ENCODE assay signal across 1 cellular context in the genomic region with DNA sequence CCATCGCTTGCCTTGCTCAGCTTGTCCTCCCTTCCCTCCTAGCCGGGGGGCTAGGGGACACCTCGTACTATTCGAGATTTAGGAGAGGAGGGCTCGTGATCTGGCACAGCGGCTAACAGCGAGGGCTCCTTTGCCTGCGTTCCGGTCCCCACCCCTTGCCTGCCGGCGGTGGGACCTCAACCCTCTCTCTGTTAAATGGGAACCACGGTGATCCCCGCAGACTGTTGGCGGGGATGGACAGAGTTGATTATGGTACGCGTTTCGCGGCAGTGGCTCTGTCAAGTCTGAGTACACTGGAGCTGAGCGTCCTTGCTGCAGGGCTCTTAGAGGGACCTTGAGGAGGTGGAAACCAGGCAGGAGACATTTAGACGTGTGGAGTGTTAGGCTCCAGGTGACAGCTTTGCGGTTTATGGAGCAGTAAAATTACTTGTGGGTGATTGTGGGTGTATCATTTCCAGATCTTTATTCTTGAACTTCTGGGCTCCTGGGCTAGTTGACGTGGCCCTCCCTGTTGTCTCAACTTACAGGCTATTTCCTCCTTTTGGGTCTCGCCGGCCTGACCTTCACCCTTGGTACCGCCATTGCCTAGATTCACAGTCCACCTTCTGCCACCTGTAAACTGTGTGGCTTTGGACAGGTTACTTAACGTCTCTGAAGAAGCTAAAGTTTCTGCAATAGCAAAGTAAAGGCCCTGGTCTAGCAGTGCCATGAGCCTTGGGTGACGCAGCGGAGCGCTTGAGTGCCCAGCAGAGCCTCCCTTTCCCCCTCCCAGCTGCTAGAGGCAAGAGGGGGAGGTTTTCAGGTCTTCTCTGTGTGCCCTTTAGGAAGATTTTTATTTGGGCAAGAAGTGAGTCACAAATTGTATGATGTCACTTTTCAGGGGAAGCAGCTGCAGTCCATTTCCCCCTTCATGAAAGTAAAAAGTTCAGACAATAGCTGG.
TF ChIP-seq lines count a peak whose summit lies in the region.

No MANE protein-coding gene starts in this region.

TF ChIP-seq in HepG2, 621 proteins besides CTCF, POLR2A, EP300 and RAD21 (continues in another document):
- TF ChIP-seq, protein P1, sequence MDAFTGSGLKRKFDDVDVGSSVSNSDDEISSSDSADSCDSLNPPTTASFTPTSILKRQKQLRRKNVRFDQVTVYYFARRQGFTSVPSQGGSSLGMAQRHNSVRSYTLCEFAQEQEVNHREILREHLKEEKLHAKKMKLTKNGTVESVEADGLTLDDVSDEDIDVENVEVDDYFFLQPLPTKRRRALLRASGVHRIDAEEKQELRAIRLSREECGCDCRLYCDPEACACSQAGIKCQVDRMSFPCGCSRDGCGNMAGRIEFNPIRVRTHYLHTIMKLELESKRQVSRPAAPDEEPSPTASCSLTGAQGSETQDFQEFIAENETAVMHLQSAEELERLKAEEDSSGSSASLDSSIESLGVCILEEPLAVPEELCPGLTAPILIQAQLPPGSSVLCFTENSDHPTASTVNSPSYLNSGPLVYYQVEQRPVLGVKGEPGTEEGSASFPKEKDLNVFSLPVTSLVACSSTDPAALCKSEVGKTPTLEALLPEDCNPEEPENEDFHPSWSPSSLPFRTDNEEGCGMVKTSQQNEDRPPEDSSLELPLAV (CRISPR knock-in tag; conservative IDR thresholded peaks at IDR 0.05; ENCODE audit: low read depth), result no peak
- TF ChIP-seq CREB1 (IDR thresholded peaks at IDR 0.05) (peak; percentile 49; the same call in 1 of the 2 replicates), CREB1 (CRISPR knock-in tag; IDR thresholded peaks at IDR 0.05) (no peak), ZNF773 (CRISPR knock-in tag; IDR thresholded peaks at IDR 0.05; ENCODE audit: borderline replicate concordance) (0 out of 2 replicates have a peak, but pooled peaks have one; percentile 17), KDM3A (CRISPR knock-in tag; IDR thresholded peaks at IDR 0.05; ENCODE audit: low read depth) (peak; percentile 8; the same call in 1 of the 2 replicates), HNRNPUL1 (IDR thresholded peaks at IDR 0.05; ENCODE audit: low read depth, low read length) (no peak), NR2C2 (CRISPR knock-in tag; IDR thresholded peaks at IDR 0.05; ENCODE audit: borderline replicate concordance) (peak; percentile 12; the same call in 1 of the 2 replicates), EEA1 (CRISPR knock-in tag; IDR thresholded peaks at IDR 0.05; ENCODE audit: borderline replicate concordance) (no peak), DMAP1 (CRISPR knock-in tag; IDR thresholded peaks at IDR 0.05) (peak; percentile 4; the same call in 1 of the 2 replicates), MEF2D (CRISPR knock-in tag; IDR thresholded peaks at IDR 0.05) (no peak), ZMAT3 (CRISPR knock-in tag; conservative IDR thresholded peaks at IDR 0.05) (0 out of 2 replicates have a peak, but pooled peaks have one; percentile 40), ZNF256 (CRISPR knock-in tag; conservative IDR thresholded peaks at IDR 0.05) (no peak), KDM5A (IDR thresholded peaks at IDR 0.05; ENCODE audit: borderline replicate concordance, low read length) (no peak), ZMYM3 (CRISPR knock-in tag; IDR thresholded peaks at IDR 0.05) (peak; percentile 83), ZBTB8A (CRISPR knock-in tag; IDR thresholded peaks at IDR 0.05; ENCODE audit: borderline replicate concordance, low read depth) (no peak), ZNF777 (CRISPR knock-in tag; IDR thresholded peaks at IDR 0.05) (peak; percentile 37), KAT8 (CRISPR knock-in tag; IDR thresholded peaks at IDR 0.05) (peak; percentile 16; the same call in 1 of the 2 replicates), KAT7 (CRISPR knock-in tag; IDR thresholded peaks at IDR 0.05; ENCODE audit: borderline replicate concordance) (0 out of 2 replicates have a peak, but pooled peaks have one; percentile 38), ZNF768 (CRISPR knock-in tag; IDR thresholded peaks at IDR 0.05) (peak; percentile 98), ISL2 (CRISPR knock-in tag; IDR thresholded peaks at IDR 0.05) (0 out of 2 replicates have a peak, but pooled peaks have one; percentile 14), ZNF614 (CRISPR knock-in tag; IDR thresholded peaks at IDR 0.05; ENCODE audit: borderline replicate concordance) (0 out of 2 replicates have a peak, but pooled peaks have one; percentile 26), SETDB1 (CRISPR knock-in tag; IDR thresholded peaks at IDR 0.05; ENCODE audit: borderline replicate concordance) (no peak), ZFYVE20 (CRISPR knock-in tag; IDR thresholded peaks at IDR 0.05; ENCODE audit: borderline replicate concordance, low read depth) (no peak), HNF4A (CRISPR knock-in tag; IDR thresholded peaks at IDR 0.05) (peak; percentile 35; the same call in 1 of the 2 replicates), HOXA3 (CRISPR knock-in tag; IDR thresholded peaks at IDR 0.05) (0 out of 2 replicates have a peak, but pooled peaks have one; percentile 25), RBAK (CRISPR knock-in tag; IDR thresholded peaks at IDR 0.05) (no peak)
- TF ChIP-seq, protein P2, sequence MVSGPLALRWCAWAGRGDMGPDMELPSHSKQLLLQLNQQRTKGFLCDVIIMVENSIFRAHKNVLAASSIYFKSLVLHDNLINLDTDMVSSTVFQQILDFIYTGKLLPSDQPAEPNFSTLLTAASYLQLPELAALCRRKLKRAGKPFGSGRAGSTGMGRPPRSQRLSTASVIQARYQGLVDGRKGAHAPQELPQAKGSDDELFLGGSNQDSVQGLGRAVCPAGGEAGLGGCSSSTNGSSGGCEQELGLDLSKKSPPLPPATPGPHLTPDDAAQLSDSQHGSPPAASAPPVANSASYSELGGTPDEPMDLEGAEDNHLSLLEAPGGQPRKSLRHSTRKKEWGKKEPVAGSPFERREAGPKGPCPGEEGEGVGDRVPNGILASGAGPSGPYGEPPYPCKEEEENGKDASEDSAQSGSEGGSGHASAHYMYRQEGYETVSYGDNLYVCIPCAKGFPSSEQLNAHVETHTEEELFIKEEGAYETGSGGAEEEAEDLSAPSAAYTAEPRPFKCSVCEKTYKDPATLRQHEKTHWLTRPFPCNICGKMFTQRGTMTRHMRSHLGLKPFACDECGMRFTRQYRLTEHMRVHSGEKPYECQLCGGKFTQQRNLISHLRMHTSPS (CRISPR knock-in tag; IDR thresholded peaks at IDR 0.05; ENCODE audit: low read depth), result 0 out of 2 replicates have a peak, but pooled peaks have one; percentile 11
- TF ChIP-seq, protein P3, sequence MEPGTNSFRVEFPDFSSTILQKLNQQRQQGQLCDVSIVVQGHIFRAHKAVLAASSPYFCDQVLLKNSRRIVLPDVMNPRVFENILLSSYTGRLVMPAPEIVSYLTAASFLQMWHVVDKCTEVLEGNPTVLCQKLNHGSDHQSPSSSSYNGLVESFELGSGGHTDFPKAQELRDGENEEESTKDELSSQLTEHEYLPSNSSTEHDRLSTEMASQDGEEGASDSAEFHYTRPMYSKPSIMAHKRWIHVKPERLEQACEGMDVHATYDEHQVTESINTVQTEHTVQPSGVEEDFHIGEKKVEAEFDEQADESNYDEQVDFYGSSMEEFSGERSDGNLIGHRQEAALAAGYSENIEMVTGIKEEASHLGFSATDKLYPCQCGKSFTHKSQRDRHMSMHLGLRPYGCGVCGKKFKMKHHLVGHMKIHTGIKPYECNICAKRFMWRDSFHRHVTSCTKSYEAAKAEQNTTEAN (CRISPR knock-in tag; conservative IDR thresholded peaks at IDR 0.05), result no peak
- TF ChIP-seq, protein P4, sequence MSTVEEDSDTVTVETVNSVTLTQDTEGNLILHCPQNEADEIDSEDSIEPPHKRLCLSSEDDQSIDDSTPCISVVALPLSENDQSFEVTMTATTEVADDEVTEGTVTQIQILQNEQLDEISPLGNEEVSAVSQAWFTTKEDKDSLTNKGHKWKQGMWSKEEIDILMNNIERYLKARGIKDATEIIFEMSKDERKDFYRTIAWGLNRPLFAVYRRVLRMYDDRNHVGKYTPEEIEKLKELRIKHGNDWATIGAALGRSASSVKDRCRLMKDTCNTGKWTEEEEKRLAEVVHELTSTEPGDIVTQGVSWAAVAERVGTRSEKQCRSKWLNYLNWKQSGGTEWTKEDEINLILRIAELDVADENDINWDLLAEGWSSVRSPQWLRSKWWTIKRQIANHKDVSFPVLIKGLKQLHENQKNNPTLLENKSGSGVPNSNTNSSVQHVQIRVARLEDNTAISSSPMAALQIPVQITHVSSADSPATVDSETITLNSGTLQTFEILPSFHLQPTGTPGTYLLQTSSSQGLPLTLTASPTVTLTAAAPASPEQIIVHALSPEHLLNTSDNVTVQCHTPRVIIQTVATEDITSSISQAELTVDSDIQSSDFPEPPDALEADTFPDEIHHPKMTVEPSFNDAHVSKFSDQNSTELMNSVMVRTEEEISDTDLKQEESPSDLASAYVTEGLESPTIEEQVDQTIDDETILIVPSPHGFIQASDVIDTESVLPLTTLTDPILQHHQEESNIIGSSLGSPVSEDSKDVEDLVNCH (CRISPR knock-in tag; IDR thresholded peaks at IDR 0.05), result no peak
- TF ChIP-seq, protein P5, sequence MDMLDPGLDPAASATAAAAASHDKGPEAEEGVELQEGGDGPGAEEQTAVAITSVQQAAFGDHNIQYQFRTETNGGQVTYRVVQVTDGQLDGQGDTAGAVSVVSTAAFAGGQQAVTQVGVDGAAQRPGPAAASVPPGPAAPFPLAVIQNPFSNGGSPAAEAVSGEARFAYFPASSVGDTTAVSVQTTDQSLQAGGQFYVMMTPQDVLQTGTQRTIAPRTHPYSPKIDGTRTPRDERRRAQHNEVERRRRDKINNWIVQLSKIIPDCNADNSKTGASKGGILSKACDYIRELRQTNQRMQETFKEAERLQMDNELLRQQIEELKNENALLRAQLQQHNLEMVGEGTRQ (IDR thresholded peaks at IDR 0.05; ENCODE audit: low read depth, low read length), result no peak
- TF ChIP-seq, protein P5 (CRISPR knock-in tag; IDR thresholded peaks at IDR 0.05; ENCODE audit: borderline replicate concordance), result no peak
- TF ChIP-seq, protein P6, sequence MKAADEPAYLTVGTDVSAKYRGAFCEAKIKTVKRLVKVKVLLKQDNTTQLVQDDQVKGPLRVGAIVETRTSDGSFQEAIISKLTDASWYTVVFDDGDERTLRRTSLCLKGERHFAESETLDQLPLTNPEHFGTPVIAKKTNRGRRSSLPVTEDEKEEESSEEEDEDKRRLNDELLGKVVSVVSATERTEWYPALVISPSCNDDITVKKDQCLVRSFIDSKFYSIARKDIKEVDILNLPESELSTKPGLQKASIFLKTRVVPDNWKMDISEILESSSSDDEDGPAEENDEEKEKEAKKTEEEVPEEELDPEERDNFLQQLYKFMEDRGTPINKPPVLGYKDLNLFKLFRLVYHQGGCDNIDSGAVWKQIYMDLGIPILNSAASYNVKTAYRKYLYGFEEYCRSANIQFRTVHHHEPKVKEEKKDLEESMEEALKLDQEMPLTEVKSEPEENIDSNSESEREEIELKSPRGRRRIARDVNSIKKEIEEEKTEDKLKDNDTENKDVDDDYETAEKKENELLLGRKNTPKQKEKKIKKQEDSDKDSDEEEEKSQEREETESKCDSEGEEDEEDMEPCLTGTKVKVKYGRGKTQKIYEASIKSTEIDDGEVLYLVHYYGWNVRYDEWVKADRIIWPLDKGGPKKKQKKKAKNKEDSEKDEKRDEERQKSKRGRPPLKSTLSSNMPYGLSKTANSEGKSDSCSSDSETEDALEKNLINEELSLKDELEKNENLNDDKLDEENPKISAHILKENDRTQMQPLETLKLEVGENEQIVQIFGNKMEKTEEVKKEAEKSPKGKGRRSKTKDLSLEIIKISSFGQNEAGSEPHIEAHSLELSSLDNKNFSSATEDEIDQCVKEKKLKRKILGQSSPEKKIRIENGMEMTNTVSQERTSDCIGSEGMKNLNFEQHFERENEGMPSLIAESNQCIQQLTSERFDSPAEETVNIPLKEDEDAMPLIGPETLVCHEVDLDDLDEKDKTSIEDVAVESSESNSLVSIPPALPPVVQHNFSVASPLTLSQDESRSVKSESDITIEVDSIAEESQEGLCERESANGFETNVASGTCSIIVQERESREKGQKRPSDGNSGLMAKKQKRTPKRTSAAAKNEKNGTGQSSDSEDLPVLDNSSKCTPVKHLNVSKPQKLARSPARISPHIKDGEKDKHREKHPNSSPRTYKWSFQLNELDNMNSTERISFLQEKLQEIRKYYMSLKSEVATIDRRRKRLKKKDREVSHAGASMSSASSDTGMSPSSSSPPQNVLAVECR (CRISPR knock-in tag; IDR thresholded peaks at IDR 0.05; ENCODE audit: borderline replicate concordance), result peak; percentile 15; the same call in 1 of the 2 replicates
- TF ChIP-seq, protein P7, sequence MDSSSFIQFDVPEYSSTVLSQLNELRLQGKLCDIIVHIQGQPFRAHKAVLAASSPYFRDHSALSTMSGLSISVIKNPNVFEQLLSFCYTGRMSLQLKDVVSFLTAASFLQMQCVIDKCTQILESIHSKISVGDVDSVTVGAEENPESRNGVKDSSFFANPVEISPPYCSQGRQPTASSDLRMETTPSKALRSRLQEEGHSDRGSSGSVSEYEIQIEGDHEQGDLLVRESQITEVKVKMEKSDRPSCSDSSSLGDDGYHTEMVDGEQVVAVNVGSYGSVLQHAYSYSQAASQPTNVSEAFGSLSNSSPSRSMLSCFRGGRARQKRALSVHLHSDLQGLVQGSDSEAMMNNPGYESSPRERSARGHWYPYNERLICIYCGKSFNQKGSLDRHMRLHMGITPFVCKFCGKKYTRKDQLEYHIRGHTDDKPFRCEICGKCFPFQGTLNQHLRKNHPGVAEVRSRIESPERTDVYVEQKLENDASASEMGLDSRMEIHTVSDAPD (CRISPR knock-in tag; IDR thresholded peaks at IDR 0.05), result no peak
- TF ChIP-seq, protein P8, sequence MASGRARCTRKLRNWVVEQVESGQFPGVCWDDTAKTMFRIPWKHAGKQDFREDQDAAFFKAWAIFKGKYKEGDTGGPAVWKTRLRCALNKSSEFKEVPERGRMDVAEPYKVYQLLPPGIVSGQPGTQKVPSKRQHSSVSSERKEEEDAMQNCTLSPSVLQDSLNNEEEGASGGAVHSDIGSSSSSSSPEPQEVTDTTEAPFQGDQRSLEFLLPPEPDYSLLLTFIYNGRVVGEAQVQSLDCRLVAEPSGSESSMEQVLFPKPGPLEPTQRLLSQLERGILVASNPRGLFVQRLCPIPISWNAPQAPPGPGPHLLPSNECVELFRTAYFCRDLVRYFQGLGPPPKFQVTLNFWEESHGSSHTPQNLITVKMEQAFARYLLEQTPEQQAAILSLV (CRISPR knock-in tag; IDR thresholded peaks at IDR 0.05; ENCODE audit: borderline replicate concordance), result peak; percentile 16; the same call in 1 of the 2 replicates
